8 cellular contexts compared by ENCODE assay signal in genomic region chr12:11877869-11878780, GRCh38.
DNase-seq lines count a peak whose midpoint lies in the region; ATAC-seq and TF ChIP-seq lines count a peak whose summit lies in the region.

No MANE protein-coding gene starts in this region.

- in situ Hi-C loops in GM13977 (cut with MboI; ENCODE audit: low pct_unique_long_range_greater_than_20kb, low sequenced_read_pairs, unreplicated experiment), result no loop called here

- intact Hi-C loops in colonic mucosa (cut with DNase I), result no loop called here

- H3K4me3 ChIP-seq in colonic mucosa (no peak overlapping the region), mucosa of stomach (ENCODE audit: low read length) (no peak overlapping the region)

- no peak for ATAC-seq in HG02588 (IDR thresholded peaks at IDR 0.05; ENCODE audit: unreplicated experiment)

- H3K36me3 ChIP-seq in colonic mucosa (no peaks in the 10 kb centered on the region), mucosa of stomach (ENCODE audit: control insufficient read depth, insufficient read depth, low read length) (no peaks in the 10 kb centered on the region)

- H3K4me1 ChIP-seq in colonic mucosa, result peaks cover 21% of the 10 kb centered on the region
- H3K4me1 ChIP-seq in mucosa of stomach (ENCODE audit: control insufficient read depth, insufficient read depth, low read length), result peaks cover 44% of the 10 kb centered on the region

- TF ChIP-seq CTCF in colonic mucosa (IDR thresholded peaks at IDR 0.05), result no peak
- no peak for TF ChIP-seq CTCF in GM13977 (IDR thresholded peaks at IDR 0.05; ENCODE audit: extremely low read depth, insufficient read depth, missing control alignments)

- H3K27me3 ChIP-seq in colonic mucosa, result no peaks in the 10 kb centered on the region
- no peaks in the 10 kb centered on the region for H3K27me3 ChIP-seq in mucosa of stomach (ENCODE audit: control insufficient read depth, insufficient read depth, low read length)

- H3K9ac ChIP-seq in colonic mucosa (ENCODE audit: low read depth in 2 of 2, low read length in 2 of 2) (peak overlapping the region in 1 of 2 donors; percentile 65), mucosa of stomach (ENCODE audit: low read length) (peak overlapping the region; percentile 18)

- no peaks in the 10 kb centered on the region for H3K9me3 ChIP-seq in colonic mucosa
- no peaks in the 10 kb centered on the region for H3K9me3 ChIP-seq in mucosa of stomach (ENCODE audit: control insufficient read depth, low read length)

- DNase-seq in DMS53 (lab: John Stamatoyannopoulos, UW), result peak; percentile 100
- peak; percentile 87 for DNase-seq in NCI-H2107 treated with DMSO at 0.1 percent for 48 hours (lab: John Stamatoyannopoulos, UW; ENCODE audit: unreplicated experiment)
- peak; percentile 79 for DNase-seq in colonic mucosa
- no peak for DNase-seq in ureter (ENCODE audit: low spot score)
- DNase-seq in GM13977 (ENCODE audit: low spot score), result no peak
- no peak for DNase-seq in activated gamma-delta T cell (lab: John Stamatoyannopoulos, UW)

- H3K27ac ChIP-seq in colonic mucosa, result peak overlapping the region; percentile 87

Comparison
In these comparisons a context has a peak if more than half of its experiments do, and no peak if none do; other contexts are left out.
1. DNase-seq: peak in DMS53 (single experiment), NCI-H2107 treated with DMSO at 0.1 percent for 48 hours (single experiment) and colonic mucosa (single experiment); none in ureter (single experiment), GM13977 (single experiment) and activated gamma-delta T cell (single experiment).